1 cellular context compared by ENCODE assay signal in genomic region chr1:34740161-34740875, GRCh38.
TF ChIP-seq lines count a peak whose summit lies in the region.

No MANE protein-coding gene starts in this region.

TF ChIP-seq in GM23338, 12 proteins besides CTCF, POLR2A, EP300 and RAD21 (continued from another document):
- TF ChIP-seq POLR2AphosphoS5 (IDR thresholded peaks at IDR 0.05; ENCODE audit: low read depth) = no peak
- TF ChIP-seq ZNF331 (CRISPR knock-in tag; IDR thresholded peaks at IDR 0.05; ENCODE audit: low read depth) = no peak
- TF ChIP-seq CREB1 (CRISPR knock-in tag; IDR thresholded peaks at IDR 0.05; ENCODE audit: low read depth) = no peak
- no peak for TF ChIP-seq STAT1 (IDR thresholded peaks at IDR 0.05; ENCODE audit: unreplicated experiment)
- TF ChIP-seq EZH2 (IDR thresholded peaks at IDR 0.05; ENCODE audit: low read depth, unreplicated experiment) = no peak
- TF ChIP-seq ETS1 (IDR thresholded peaks at IDR 0.05) = no peak
- no peak for TF ChIP-seq EZH2phosphoT487 (IDR thresholded peaks at IDR 0.05; ENCODE audit: unreplicated experiment)
